ENCODE assay signal across 8 cellular contexts in genomic region chr10:102712843-102713242, GRCh38. TPM values are rescaled to one million over a fixed set of nuclear protein-coding genes. Genes with fewer than 3 reads are reported as not detected.
DNase-seq lines count a peak whose midpoint lies in the region; ATAC-seq and TF ChIP-seq lines count a peak whose summit lies in the region.

No MANE protein-coding gene starts in this region.

- peaks cover 15% of the 10 kb centered on the region for H3K36me3 Mint-ChIP-seq in activated CD4-positive, alpha-beta T cell treated with anti-CD3 and anti-CD28 coated beads for 36 hours (ENCODE audit: low read depth)
- H3K36me3 Mint-ChIP-seq in activated CD4-positive, alpha-beta memory T cell treated with anti-CD3 and anti-CD28 coated beads for 36 hours, result peaks cover 14% of the 10 kb centered on the region

- CTCF ChIA-PET in activated CD4-positive, alpha-beta T cell treated with anti-CD3 and anti-CD28 coated beads for 36 hours (lab: Charles Lee), result interaction anchor here (0.7 to 5.1 kb wide), 16 partner anchors 9 to 261 kb away, joined by 3 to 29 read pairs (median 4); partner anchors contain the start of gene TRIM8
- CTCF ChIA-PET in activated CD4-positive, alpha-beta memory T cell treated with anti-CD3 and anti-CD28 coated beads for 36 hours (lab: Charles Lee), result interaction anchor here (0.7 to 3.3 kb wide), 8 partner anchors 7 to 99 kb away, joined by 3 to 27 read pairs (median 4); partner anchors contain the start of gene TRIM8

- H3K27ac ChIP-seq in hepatocyte, result peak overlapping the region; percentile 95
- no peak overlapping the region for H3K27ac ChIP-seq in suprapubic skin

- H3K79me2 ChIP-seq in hepatocyte, result peaks cover 70% of the 10 kb centered on the region

- H3K9me3 Mint-ChIP-seq in activated CD4-positive, alpha-beta T cell treated with anti-CD3 and anti-CD28 coated beads for 36 hours (ENCODE audit: low read depth), result no peaks in the 10 kb centered on the region
- no peaks in the 10 kb centered on the region for H3K9me3 Mint-ChIP-seq in activated CD4-positive, alpha-beta memory T cell treated with anti-CD3 and anti-CD28 coated beads for 36 hours

- H3K27me3 ChIP-seq in hepatocyte, result no peaks in the 10 kb centered on the region
- no peaks in the 10 kb centered on the region for H3K27me3 ChIP-seq in suprapubic skin

- peak overlapping the region; percentile 34 for H2AFZ ChIP-seq in hepatocyte

- H3K27ac Mint-ChIP-seq in activated CD4-positive, alpha-beta T cell treated with anti-CD3 and anti-CD28 coated beads for 36 hours, result peak overlapping the region; percentile 63
- H3K27ac Mint-ChIP-seq in activated CD4-positive, alpha-beta memory T cell treated with anti-CD3 and anti-CD28 coated beads for 36 hours, result peak overlapping the region; percentile 79

- peaks cover 50% of the 10 kb centered on the region for H3K4me1 Mint-ChIP-seq in activated CD4-positive, alpha-beta T cell treated with anti-CD3 and anti-CD28 coated beads for 36 hours
- H3K4me1 Mint-ChIP-seq in activated CD4-positive, alpha-beta memory T cell treated with anti-CD3 and anti-CD28 coated beads for 36 hours (ENCODE audit: low read depth), result peaks cover 59% of the 10 kb centered on the region

- no peaks in the 10 kb centered on the region for H3K27me3 Mint-ChIP-seq in activated CD4-positive, alpha-beta T cell treated with anti-CD3 and anti-CD28 coated beads for 36 hours
- no peaks in the 10 kb centered on the region for H3K27me3 Mint-ChIP-seq in activated CD4-positive, alpha-beta memory T cell treated with anti-CD3 and anti-CD28 coated beads for 36 hours

- WGBS in hepatocyte (ENCODE audit: low lambda C conversion rate, missing lambda C conversion rate), result 33% methylated on average over 1 of the region's 1 CpG
- 42% methylated on average over 1 of the region's 1 CpG for WGBS in suprapubic skin

- TF ChIP-seq CTCF in hepatocyte (IDR thresholded peaks at IDR 0.05; ENCODE audit: poor library complexity) (no peak), suprapubic skin (IDR thresholded peaks at IDR 0.05) (no peak)

- TF ChIP-seq POLR2A in suprapubic skin (IDR thresholded peaks at IDR 0.05), result no peak

- no peak for TF ChIP-seq EP300 in suprapubic skin (IDR thresholded peaks at IDR 0.05)

- no peaks in the 10 kb centered on the region for H3K36me3 ChIP-seq in hepatocyte (replicated peaks; ENCODE audit: insufficient read depth, low read depth)
- H3K36me3 ChIP-seq in suprapubic skin, result no peaks in the 10 kb centered on the region

- peaks cover 14% of the 10 kb centered on the region for H3K4me1 ChIP-seq in hepatocyte (ENCODE audit: insufficient read depth)
- H3K4me1 ChIP-seq in suprapubic skin, result peaks cover 12% of the 10 kb centered on the region

- ATAC-seq in activated CD4-positive, alpha-beta T cell treated with anti-CD3 and anti-CD28 coated beads for 36 hours, result no peak
- ATAC-seq in GM19351 (IDR thresholded peaks at IDR 0.05; ENCODE audit: unreplicated experiment), result no peak

- peak overlapping the region; percentile 77 for H3K4me2 ChIP-seq in hepatocyte

- POLR2A ChIA-PET in activated CD4-positive, alpha-beta T cell treated with anti-CD3 and anti-CD28 coated beads for 36 hours (lab: Charles Lee), result interaction anchor here (0.6 to 1.5 kb wide), 2 partner anchors 64 to 67 kb away, joined by 6 to 8 read pairs; no protein-coding TSS in a partner anchor
- POLR2A ChIA-PET in activated CD4-positive, alpha-beta memory T cell treated with anti-CD3 and anti-CD28 coated beads for 36 hours (lab: Charles Lee), result interaction anchor here (0.7 to 6.4 kb wide), 7 partner anchors 10 to 71 kb away, joined by 3 to 53 read pairs (median 17); partner anchors contain the start of genes TRIM8 and WBP1L

- no peaks in the 10 kb centered on the region for H4K20me1 ChIP-seq in hepatocyte (ENCODE audit: insufficient read depth, poor library complexity, severe bottlenecking)

- intact Hi-C loops in activated CD4-positive, alpha-beta T cell treated with anti-CD3 and anti-CD28 coated beads for 36 hours (cut with DNase I, micrococcal nuclease), result loop anchor here (5.0 kb wide), 2 partner anchors 36 to 251 kb away; no protein-coding TSS in a partner anchor
- intact Hi-C loops in activated CD4-positive, alpha-beta memory T cell treated with anti-CD3 and anti-CD28 coated beads for 36 hours (cut with micrococcal nuclease), result loop anchor here (5.0 kb wide), 2 partner anchors 51 to 281 kb away; partner anchors contain the start of gene CUEDC2

- H3K4me3 ChIP-seq in hepatocyte (peak overlapping the region; percentile 63), suprapubic skin (peak overlapping the region; percentile 88)

- H3K9me3 ChIP-seq in hepatocyte (ENCODE audit: low read depth) (no peaks in the 10 kb centered on the region), suprapubic skin (no peaks in the 10 kb centered on the region)

- no peak for DNase-seq in activated CD4-positive, alpha-beta T cell treated with anti-CD3 and anti-CD28 coated beads for 36 hours
- no peak for DNase-seq in activated CD4-positive, alpha-beta T cell treated with anti-CD3 and anti-CD28 coated beads for 4 hours
- no peak for DNase-seq in activated CD4-positive, alpha-beta memory T cell treated with anti-CD3 and anti-CD28 coated beads for 36 hours
- DNase-seq in hepatocyte (ENCODE audit: low spot score) (no peak), suprapubic skin (ENCODE audit: low spot score in 2 of 2) (no peak), NCI-H510A treated with DMSO at 0.1 percent for 48 hours (lab: John Stamatoyannopoulos, UW) (no peak), NCI-H1092 (lab: John Stamatoyannopoulos, UW) (no peak)

- H3K4me3 Mint-ChIP-seq in activated CD4-positive, alpha-beta T cell treated with anti-CD3 and anti-CD28 coated beads for 36 hours, result peak overlapping the region; percentile 82
- peak overlapping the region; percentile 84 for H3K4me3 Mint-ChIP-seq in activated CD4-positive, alpha-beta memory T cell treated with anti-CD3 and anti-CD28 coated beads for 36 hours

- no peaks in the 10 kb centered on the region for H3K9me2 ChIP-seq in hepatocyte (replicated peaks; ENCODE audit: insufficient read depth)

RNA-seq across cellular contexts. Expression of gene ARL3, which starts 1.4 kb away (rescaled TPM):
- total RNA-seq in activated CD4-positive, alpha-beta T cell treated with anti-CD3 and anti-CD28 coated beads for 36 hours, result 1 to 10 TPM; 6.4 to 6.9 TPM
- 10 to 100 TPM; 10.1 to 11.1 TPM for total RNA-seq in activated CD4-positive, alpha-beta memory T cell treated with anti-CD3 and anti-CD28 coated beads for 36 hours
- 6.4 and 9.6 TPM in 2 replicates for total RNA-seq in hepatocyte
- polyA plus RNA-seq in hepatocyte, result 16.5 and 18.5 TPM in 2 replicates
- 1 to 10 TPM; 3.4 to 6.0 (median 3.8) TPM for total RNA-seq in suprapubic skin

RNA-seq across cellular contexts. Expression of gene SFXN2, which starts 1.6 kb away (rescaled TPM):
- total RNA-seq in activated CD4-positive, alpha-beta T cell treated with anti-CD3 and anti-CD28 coated beads for 36 hours, result 10 to 100 TPM; 18.2 to 20.7 TPM
- 10 to 100 TPM; 14.7 to 17.8 TPM for total RNA-seq in activated CD4-positive, alpha-beta memory T cell treated with anti-CD3 and anti-CD28 coated beads for 36 hours
- total RNA-seq in hepatocyte (6.2 and 17.5 TPM in 2 replicates), suprapubic skin (1 to 10 TPM; 1.9 to 5.6 (median 3.1) TPM)
- 12.3 and 15.7 TPM in 2 replicates for polyA plus RNA-seq in hepatocyte

RNA-seq across cellular contexts. Expression of gene WBP1L, which starts 30.9 kb away (rescaled TPM):
- 10 to 100 TPM; 14.9 to 16.4 TPM for total RNA-seq in activated CD4-positive, alpha-beta T cell treated with anti-CD3 and anti-CD28 coated beads for 36 hours
- 10 to 100 TPM; 14.6 to 15.9 TPM for total RNA-seq in activated CD4-positive, alpha-beta memory T cell treated with anti-CD3 and anti-CD28 coated beads for 36 hours
- total RNA-seq in hepatocyte, result 57.1 and 57.8 TPM in 2 replicates
- 21.6 and 24.5 TPM in 2 replicates for polyA plus RNA-seq in hepatocyte
- total RNA-seq in suprapubic skin, result 100 to 1,000 TPM; 103 to 166 (median 125) TPM
